Comparison of ENCODE assay signal across 8 cellular contexts in genomic region chr12:53493610-53494391, GRCh38. TPM values are rescaled to one million over a fixed set of nuclear protein-coding genes. Genes with fewer than 3 reads are reported as not detected.
A peak's percentile ranks its signal among the peaks of the same experiment; 100 is the strongest.
DNase-seq lines count a peak whose midpoint lies in the region; ATAC-seq, FAIRE-seq and TF ChIP-seq lines count a peak whose summit lies in the region.

No MANE protein-coding gene starts in this region.

- TF ChIP-seq POLR2A in sigmoid colon (IDR thresholded peaks at IDR 0.05) (no peak), GM12891 (IDR thresholded peaks at IDR 0.05; ENCODE audit: low read depth, low read length) (no peak)

- DNase-seq in DMS53 (lab: John Stamatoyannopoulos, UW): peak; percentile 79
- no peak for DNase-seq in DMS53 treated with DMSO at 0.1 percent for 48 hours (lab: John Stamatoyannopoulos, UW; ENCODE audit: unreplicated experiment)
- no peak for DNase-seq in RWPE2 (ENCODE audit: low spot score)
- no peak for DNase-seq in fibroblast of the aortic adventitia (ENCODE audit: low read depth)
- DNase-seq in sigmoid colon: peak; percentile 64
- DNase-seq in SKM-1 treated with dmso at 0.1 percent for 144 hours (lab: John Stamatoyannopoulos, UW; ENCODE audit: unreplicated experiment): no peak
- no peak for DNase-seq in Ammon's horn (ENCODE audit: low spot score)
- DNase-seq in GM12891 (ENCODE audit: insufficient read length, low spot score): no peak

- peak overlapping the region; percentile 51 for H3K27ac ChIP-seq in RWPE2 (ENCODE audit: poor library complexity, severe bottlenecking)
- H3K27ac ChIP-seq in sigmoid colon: peak overlapping the region; percentile 81 to 91 (median 84)

- intact Hi-C loops in sigmoid colon (cut with DNase I): loop anchor here (5.0 kb wide), 1 partner anchor 42 kb away; the partner anchor contains the start of gene PCBP2

- 37 to 41% methylated on average over 11 of the region's 11 CpGs for WGBS in sigmoid colon, 2 donors

- no peaks in the 10 kb centered on the region for H3K9me3 ChIP-seq in RWPE2 (ENCODE audit: severe bottlenecking)
- no peaks in the 10 kb centered on the region for H3K9me3 ChIP-seq in sigmoid colon

- H3K4me1 ChIP-seq in RWPE2 (ENCODE audit: insufficient read depth, poor library complexity, severe bottlenecking) (peaks cover 7% of the 10 kb centered on the region), sigmoid colon (peaks cover 0 to 33% (median 29%) of the 10 kb centered on the region in 4 donors)

- no peak for ATAC-seq in RWPE2 (ENCODE audit: low read depth)

- H3K36me3 ChIP-seq in RWPE2 (ENCODE audit: low read depth) (no peaks in the 10 kb centered on the region), sigmoid colon (no peaks in the 10 kb centered on the region)

- H3K4me3 ChIP-seq in RWPE2 (ENCODE audit: severe bottlenecking) (peak overlapping the region; percentile 45), fibroblast of the aortic adventitia (ENCODE audit: low read depth, low read length) (peak overlapping the region; percentile 65), sigmoid colon (peak overlapping the region; percentile 45 to 74 (median 64))

- FAIRE-seq in GM12891 (lab: Jason Lieb, UNC): no peak

- H3K27me3 ChIP-seq in RWPE2 (ENCODE audit: insufficient read depth, poor library complexity, severe bottlenecking): no peaks in the 10 kb centered on the region
- no peaks in the 10 kb centered on the region for H3K27me3 ChIP-seq in sigmoid colon

- no peak for TF ChIP-seq EP300 in sigmoid colon (IDR thresholded peaks at IDR 0.05)

- TF ChIP-seq CTCF in RWPE2 (IDR thresholded peaks at IDR 0.05; ENCODE audit: poor library complexity, severe bottlenecking) (no peak), fibroblast of the aortic adventitia (IDR thresholded peaks at IDR 0.05; ENCODE audit: insufficient read depth, low read length) (no peak), sigmoid colon (IDR thresholded peaks at IDR 0.05) (no peak)

TF ChIP-seq in GM12891, 5 proteins besides CTCF, POLR2A, EP300 and RAD21:
- TF ChIP-seq POLR2AphosphoS5 (IDR thresholded peaks at IDR 0.05; ENCODE audit: low read depth, low read length) (no peak), POU2F2 (IDR thresholded peaks at IDR 0.05; ENCODE audit: low read depth, low read length) (no peak), TAF1 (IDR thresholded peaks at IDR 0.05; ENCODE audit: low read depth, low read length) (no peak)

RNA-seq across cellular contexts. Expression of gene MAP3K12, which starts 5.5 kb away (rescaled TPM):
- total RNA-seq in fibroblast of the aortic adventitia (ENCODE audit: low replicate concordance) (32.1 and 118 TPM in 2 replicates), sigmoid colon (10 to 100 TPM; 18.5 to 27.4 (median 25.0) TPM)
- polyA plus RNA-seq in sigmoid colon: 10 to 100 TPM in 1 of 3 donors, 1 to 10 TPM in 2; 1.6 to 10.1 (median 4.8) TPM
- 12.2 TPM for polyA plus RNA-seq in GM12891 (2012; ENCODE audit: low read depth, missing spikeins)

RNA-seq across cellular contexts. Expression of gene TARBP2, which starts 7.3 kb away (rescaled TPM):
- total RNA-seq in fibroblast of the aortic adventitia (ENCODE audit: low replicate concordance): 32.4 and 43.9 TPM in 2 replicates
- 10 to 100 TPM; 16.1 to 29.9 (median 19.4) TPM for total RNA-seq in sigmoid colon
- polyA plus RNA-seq in sigmoid colon: 10 to 100 TPM; 16.2 to 29.4 (median 19.7) TPM
- polyA plus RNA-seq in GM12891 (2012; ENCODE audit: low read depth, missing spikeins): 28.3 TPM

RNA-seq across cellular contexts. Expression of gene NPFF, which starts 13.5 kb away (rescaled TPM):
- total RNA-seq in fibroblast of the aortic adventitia (ENCODE audit: low replicate concordance) (not detected in 2 replicates), sigmoid colon (not detected)
- polyA plus RNA-seq in sigmoid colon: not detected
- polyA plus RNA-seq in GM12891 (2012; ENCODE audit: low read depth, missing spikeins): 0.31 TPM

RNA-seq across cellular contexts. Expression of gene PCBP2, which starts 41.9 kb away (rescaled TPM):
- total RNA-seq in fibroblast of the aortic adventitia (ENCODE audit: low replicate concordance): 165 and 233 TPM in 2 replicates
- 100 to 1,000 TPM; 397 to 661 (median 417) TPM for total RNA-seq in sigmoid colon
- 100 to 1,000 TPM; 333 to 455 (median 401) TPM for polyA plus RNA-seq in sigmoid colon
- 546 TPM for polyA plus RNA-seq in GM12891 (2012; ENCODE audit: low read depth, missing spikeins)

RNA-seq across cellular contexts. Expression of gene PRR13, which starts 52.3 kb away (rescaled TPM):
- total RNA-seq in fibroblast of the aortic adventitia (ENCODE audit: low replicate concordance): 59.5 and 60.0 TPM in 2 replicates
- total RNA-seq in sigmoid colon: 10 to 100 TPM; 46.7 to 68.1 (median 55.1) TPM
- polyA plus RNA-seq in sigmoid colon: 100 to 1,000 TPM; 521 to 955 (median 870) TPM
- polyA plus RNA-seq in GM12891 (2012; ENCODE audit: low read depth, missing spikeins): 315 TPM

Comparison
In these comparisons a context has a peak if more than half of its experiments do, and no peak if none do; other contexts are left out.
1. DNase-seq: peak in DMS53 (single experiment) and sigmoid colon (single experiment); none in DMS53 treated with DMSO at 0.1 percent for 48 hours (single experiment), RWPE2 (single experiment), fibroblast of the aortic adventitia (single experiment), SKM-1 treated with dmso at 0.1 percent for 144 hours (single experiment), Ammon's horn (single experiment) and GM12891 (single experiment).
2. Peak in every context shown above with its lines, with median percentiles within 50 percentile points of each other: H3K4me3 ChIP-seq.